Comparison of ENCODE assay signal across 8 cellular contexts in the genomic region with DNA sequence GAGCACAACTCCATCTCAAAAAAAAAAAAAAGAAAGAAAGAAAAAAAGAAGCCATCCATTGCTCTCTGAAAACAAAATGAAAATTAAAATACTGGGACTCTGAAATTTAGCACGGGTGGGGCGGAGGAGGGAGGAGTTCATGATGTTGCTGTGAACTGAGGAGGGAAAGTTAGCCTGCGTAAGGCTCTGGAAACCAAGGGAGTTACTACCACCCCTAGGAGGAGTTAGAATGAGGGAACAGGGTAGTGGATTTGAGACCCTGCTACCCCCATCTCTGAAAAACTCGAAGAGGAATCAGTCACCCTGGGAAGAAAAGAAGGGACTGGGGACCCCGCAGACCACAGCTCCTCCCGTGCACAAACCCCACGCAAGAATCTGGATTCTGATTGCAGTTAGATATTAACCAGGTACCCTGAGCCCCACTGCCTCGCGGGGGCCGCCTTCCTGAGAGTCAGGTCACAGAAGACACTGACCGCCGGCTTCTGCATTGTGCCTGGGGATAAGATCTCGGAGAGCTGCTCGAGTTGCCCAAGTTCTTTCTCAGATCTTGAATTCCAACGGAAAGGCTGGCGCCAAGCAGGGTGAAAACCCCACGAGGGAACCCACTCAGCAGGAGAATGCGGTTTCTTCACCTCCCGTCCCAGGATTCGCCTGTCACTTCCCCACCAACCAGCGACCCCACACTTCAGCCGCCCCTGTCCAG. TPM values are rescaled to one million over a fixed set of nuclear protein-coding genes. Genes with fewer than 3 reads are reported as not detected.
DNase-seq lines count a peak whose midpoint lies in the region; ATAC-seq lines count a peak whose summit lies in the region.

No MANE protein-coding gene starts in this region.

- peak overlapping the region; percentile 75 for H3K4me2 ChIP-seq in skeletal muscle satellite cell (ENCODE audit: low read length)

- peaks cover 5% of the 10 kb centered on the region for H3K4me1 ChIP-seq in iPS-18a (ENCODE audit: control insufficient read depth, low read depth, low read length)
- no peaks in the 10 kb centered on the region for H3K4me1 ChIP-seq in skeletal muscle satellite cell (ENCODE audit: control insufficient read depth, insufficient read depth, low read length)

- H3K4me3 ChIP-seq in iPS-18a (ENCODE audit: low read length) = peak overlapping the region; percentile 77
- H3K4me3 ChIP-seq in skeletal muscle satellite cell (ENCODE audit: low read length) = peak overlapping the region; percentile 78

- peaks cover 12% of the 10 kb centered on the region for H3K27me3 ChIP-seq in iPS-18a (ENCODE audit: control insufficient read depth, insufficient read depth, low read length)
- H3K27me3 ChIP-seq in skeletal muscle satellite cell (ENCODE audit: control insufficient read depth, insufficient read depth, low read length) = no peaks in the 10 kb centered on the region

- DNase-seq in EH (ENCODE audit: low read depth) = peak; percentile 34
- DNase-seq in LHCN-M2 (ENCODE audit: low read depth) = peak; percentile 25
- peak; percentile 51 for DNase-seq in astrocyte of the hippocampus (ENCODE audit: low read depth, low spot score)
- DNase-seq in 8988T = no peak

- H3K36me3 ChIP-seq in iPS-18a (ENCODE audit: control insufficient read depth, low read depth, low read length) (no peaks in the 10 kb centered on the region), skeletal muscle satellite cell (ENCODE audit: insufficient read depth, low read length) (no peaks in the 10 kb centered on the region)

- H3K9ac ChIP-seq in iPS-18a (ENCODE audit: low read length) (peak overlapping the region; percentile 69), skeletal muscle satellite cell (ENCODE audit: low read depth, low read length) (peak overlapping the region; percentile 91)

- ATAC-seq in HG03108 (IDR thresholded peaks at IDR 0.05; ENCODE audit: unreplicated experiment) (no peak), esophagus mucosa (no peak)

- H3K27ac ChIP-seq in iPS-18a (ENCODE audit: low read length) = no peak overlapping the region

- no peaks in the 10 kb centered on the region for H3K9me3 ChIP-seq in iPS-18a (ENCODE audit: control insufficient read depth, low read depth, low read length)
- peaks cover 5% of the 10 kb centered on the region for H3K9me3 ChIP-seq in skeletal muscle satellite cell (replicated peaks; ENCODE audit: low read length)

RNA-seq across cellular contexts. Expression of a gene that starts 0.9 kb away (rescaled TPM):
- total RNA-seq in LHCN-M2 (2014; rRNA removed) (3.0 and 4.2 TPM in 2 replicates), esophagus mucosa (2.8 TPM)
- 0.79 TPM for polyA plus RNA-seq in LHCN-M2 (2012)
- 3.7 and 5.8 TPM in 2 replicates for total RNA-seq in skeletal muscle satellite cell (2012; rRNA removed)

RNA-seq across cellular contexts. Expression of a gene that starts 31.1 kb away (rescaled TPM):
- 4.8 and 6.4 TPM in 2 replicates for total RNA-seq in LHCN-M2 (2014; rRNA removed)
- polyA plus RNA-seq in LHCN-M2 (2012) = 2.0 TPM
- 3.1 and 5.6 TPM in 2 replicates for total RNA-seq in skeletal muscle satellite cell (2012; rRNA removed)
- total RNA-seq in esophagus mucosa = 1.7 TPM

RNA-seq across cellular contexts. Expression of a gene that starts 36.5 kb away (rescaled TPM):
- total RNA-seq in LHCN-M2 (2014; rRNA removed) (4.3 and 4.9 TPM in 2 replicates), esophagus mucosa (2.3 TPM)
- 0.94 TPM for polyA plus RNA-seq in LHCN-M2 (2012)
- 3.0 and 3.1 TPM in 2 replicates for total RNA-seq in skeletal muscle satellite cell (2012; rRNA removed)
